In the genomic region with DNA sequence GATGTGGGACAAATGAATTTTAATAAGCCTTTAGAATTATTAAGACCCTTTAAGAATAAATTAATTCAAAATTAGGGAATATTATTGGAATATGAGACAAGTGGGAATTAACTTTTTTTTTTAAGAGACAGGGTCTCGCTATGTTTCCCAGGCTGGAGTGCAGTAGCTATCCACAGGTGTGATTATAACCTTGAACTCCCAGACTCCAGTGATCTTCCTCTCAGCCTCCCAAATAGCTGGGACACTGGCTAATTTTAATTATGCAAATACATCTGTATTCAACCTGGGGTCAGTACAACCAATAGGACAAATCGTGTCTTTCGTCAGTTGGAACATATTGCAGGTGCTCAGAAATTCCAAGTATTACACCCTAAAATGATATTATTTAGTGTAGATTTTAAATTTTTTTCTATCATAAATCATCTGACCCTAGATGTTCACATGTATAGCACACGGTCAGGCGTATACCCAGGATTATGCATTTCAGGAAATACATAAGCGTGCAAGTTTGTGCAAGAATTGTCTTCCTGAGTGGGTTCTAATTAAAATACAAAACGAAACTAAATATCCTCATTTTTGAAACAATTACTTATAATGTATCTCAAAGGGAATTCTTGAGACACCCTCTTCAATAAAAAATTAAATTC, we compare ENCODE assay signal across 8 cellular contexts. TPM values are rescaled to one million over a fixed set of nuclear protein-coding genes. Genes with fewer than 3 reads are reported as not detected.
DNase-seq lines count a peak whose midpoint lies in the region; ATAC-seq and TF ChIP-seq lines count a peak whose summit lies in the region.

No MANE protein-coding gene starts in this region.

- H3K4me3 ChIP-seq in ACC112 (ENCODE audit: low read depth, low read length): peak overlapping the region; percentile 95
- H3K4me3 ChIP-seq in HFF-Myc (replicated peaks; ENCODE audit: low read depth, low read length): peak overlapping the region; percentile 89
- H3K4me3 ChIP-seq in astrocyte of the cerebellum (ENCODE audit: low read depth, low read length): peak overlapping the region; percentile 80
- peak overlapping the region; percentile 93 for H3K4me3 ChIP-seq in mononuclear cell (ENCODE audit: low read length)

- H3K36me3 ChIP-seq in ACC112 (ENCODE audit: insufficient read depth, low read length): peaks cover 10% of the 10 kb centered on the region; the same call in 1 of the 2 replicates

- no peak for TF ChIP-seq CTCF in HFF-Myc (IDR thresholded peaks at IDR 0.05; ENCODE audit: low read depth, low read length, missing control alignments)
- TF ChIP-seq CTCF in astrocyte of the cerebellum (IDR thresholded peaks at IDR 0.05; ENCODE audit: low read depth, low read length, missing control alignments): no peak

- H3K4me1 ChIP-seq in ACC112 (ENCODE audit: control insufficient read depth, insufficient read depth, low read length, unreplicated experiment): peaks cover 12% of the 10 kb centered on the region
- H3K4me1 ChIP-seq in mononuclear cell (ENCODE audit: insufficient read depth, low read length): peaks cover 32% of the 10 kb centered on the region

- no peak for DNase-seq in HFF-Myc (ENCODE audit: extremely low read depth, low read depth)
- no peak for DNase-seq in astrocyte of the cerebellum (ENCODE audit: low read depth)
- DNase-seq in anterior cingulate cortex (lab: John Stamatoyannopoulos, UW): no peak
- DNase-seq in GM19240 (ENCODE audit: insufficient read length, low spot score): no peak
- no peak for DNase-seq in COLO668 (lab: John Stamatoyannopoulos, UW; ENCODE audit: unreplicated experiment)

- no peak overlapping the region for H3K27ac ChIP-seq in ACC112 (ENCODE audit: low read depth, low read length)

- H2AFZ ChIP-seq in ACC112 (ENCODE audit: low read length, unreplicated experiment): no peak overlapping the region

- ATAC-seq in GM18520 (IDR thresholded peaks at IDR 0.05; ENCODE audit: unreplicated experiment): no peak

- H3K9me3 ChIP-seq in mononuclear cell (ENCODE audit: low read depth, low read length): no peaks in the 10 kb centered on the region

- H3K27me3 ChIP-seq in ACC112 (ENCODE audit: insufficient read depth, low read length) (no peaks in the 10 kb centered on the region), mononuclear cell (ENCODE audit: insufficient read depth, low read length) (no peaks in the 10 kb centered on the region)

- peaks cover 52% of the 10 kb centered on the region for H3K79me2 ChIP-seq in ACC112 (ENCODE audit: control insufficient read depth, insufficient read depth, low read length, unreplicated experiment)

- in situ Hi-C loops in astrocyte of the cerebellum (cut with HindIII; ENCODE audit: low sequenced_read_pairs): no loop called here

RNA-seq across cellular contexts. Expression of a gene that starts 1.2 kb away (rescaled TPM):
- 122 TPM for total RNA-seq in mononuclear cell

RNA-seq across cellular contexts. Expression of a gene that starts 47.8 kb away (rescaled TPM):
- total RNA-seq in mononuclear cell: 9.4 TPM
